7 cellular contexts compared by ENCODE assay signal in the genomic region with DNA sequence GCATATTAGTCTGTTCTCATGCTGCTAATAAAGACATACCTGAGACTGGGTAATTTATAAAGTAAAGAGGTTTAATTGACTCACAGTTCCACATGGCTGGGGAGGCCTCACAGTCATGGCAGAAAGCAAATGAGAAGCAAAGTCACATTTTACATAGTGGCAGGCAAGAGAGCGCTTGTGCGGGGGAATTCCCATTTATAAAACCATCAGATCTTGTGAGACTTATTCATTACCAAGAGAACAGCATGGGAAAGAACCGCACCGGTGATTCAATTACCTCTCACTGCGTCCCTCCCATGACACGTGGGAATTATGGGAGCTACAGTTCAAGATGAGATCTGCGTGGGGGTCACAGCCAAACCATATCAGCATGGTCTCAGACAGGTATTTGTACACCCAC.
A peak's percentile ranks its signal among the peaks of the same experiment; 100 is the strongest.
DNase-seq lines count a peak whose midpoint lies in the region; TF ChIP-seq lines count a peak whose summit lies in the region.
"Not testable (repeated sequence)": the region's sequence is repeated elsewhere in the genome, so short reads cannot be mapped to it uniquely, and the experiment has no call there.

No MANE protein-coding gene starts in this region.

- not testable (repeated sequence) for H3K79me2 ChIP-seq in OCI-LY3 (ENCODE audit: low read length)

- H3K27me3 ChIP-seq in OCI-LY3 (ENCODE audit: low read depth, low read length); effector memory CD4-positive, alpha-beta T cell (replicated peaks; ENCODE audit: control insufficient read depth, insufficient read depth, low read length, poor library complexity, severe bottlenecking): not testable (repeated sequence)

- not testable (repeated sequence) for H3K27me3 Mint-ChIP-seq in activated naive CD4-positive, alpha-beta T cell treated with anti-CD3 and anti-CD28 coated beads, Interleukin-2, amount 10 ng/mL, durations not matched to agents 7 days and 5 days

- not testable (repeated sequence) for H3K4me3 ChIP-seq in OCI-LY3 (ENCODE audit: low read length); effector memory CD4-positive, alpha-beta T cell (ENCODE audit: insufficient read depth, low read depth, low read length, poor library complexity, severe bottlenecking)

- H3K9me3 ChIP-seq in OCI-LY3 (ENCODE audit: insufficient read depth, low read length); effector memory CD4-positive, alpha-beta T cell (ENCODE audit: control insufficient read depth, low read length): not testable (repeated sequence)

- H4K20me1 ChIP-seq in OCI-LY3 (ENCODE audit: insufficient read depth, low read length): not testable (repeated sequence)

- DNase-seq in activated CD4-positive, alpha-beta T cell treated with anti-CD3 and anti-CD28 coated beads for 48 hours: peak; percentile 80
- peak; percentile 56 for DNase-seq in activated T-cell treated with anti-CD3 and anti-CD28 coated beads for 4 hours
- DNase-seq in activated naive CD4-positive, alpha-beta T cell treated with anti-CD3 and anti-CD28 coated beads, Interleukin-2, amount 10 ng/mL, durations not matched to agents 7 days and 5 days: not testable (repeated sequence)
- peak; percentile 14 to 44 (median 21) for DNase-seq in effector memory CD4-positive, alpha-beta T cell
- DNase-seq in stimulated activated CD4-positive, alpha-beta T cell treated with anti-CD3 and anti-CD28 coated beads, Interleukin-12 subunit alpha, Interleukin-12 subunit beta, amount 100 ng/mL, for 4 hours: peak; percentile 58
- peak in 2 of 3 donors; percentile 50 to 58 for DNase-seq in stimulated activated CD4-positive, alpha-beta T cell treated with anti-CD3 and anti-CD28 coated beads, TNF-alpha, amount 100 ng/mL, for 48 hours (ENCODE audit: low read depth in 3 of 3)

- not testable (repeated sequence) for H3K4me2 ChIP-seq in OCI-LY3 (ENCODE audit: low read length)

- H3K27ac Mint-ChIP-seq in activated naive CD4-positive, alpha-beta T cell treated with anti-CD3 and anti-CD28 coated beads, Interleukin-2, amount 10 ng/mL, durations not matched to agents 7 days and 5 days: peak overlapping the region; percentile 97

- H3K9ac ChIP-seq in OCI-LY3 (ENCODE audit: low read length): not testable (repeated sequence)

- peaks cover 31% of the 10 kb centered on the region for H3K36me3 Mint-ChIP-seq in activated naive CD4-positive, alpha-beta T cell treated with anti-CD3 and anti-CD28 coated beads, Interleukin-2, amount 10 ng/mL, durations not matched to agents 7 days and 5 days

- not testable (repeated sequence) for TF ChIP-seq CTCF in OCI-LY3 (IDR thresholded peaks at IDR 0.05; ENCODE audit: low read depth, low read length)

- not testable (repeated sequence) for H3K36me3 ChIP-seq in OCI-LY3 (replicated peaks; ENCODE audit: low read depth, low read length); effector memory CD4-positive, alpha-beta T cell (ENCODE audit: control insufficient read depth, insufficient read depth, low read length)

- H3K4me1 ChIP-seq in OCI-LY3 (ENCODE audit: low read length): peaks cover 25% of the 10 kb centered on the region
- H3K4me1 ChIP-seq in effector memory CD4-positive, alpha-beta T cell (ENCODE audit: control insufficient read depth, insufficient read depth, low read length, poor library complexity, severe bottlenecking): peaks cover 48% of the 10 kb centered on the region

- not testable (repeated sequence) for H3K9me3 Mint-ChIP-seq in activated naive CD4-positive, alpha-beta T cell treated with anti-CD3 and anti-CD28 coated beads, Interleukin-2, amount 10 ng/mL, durations not matched to agents 7 days and 5 days

- CTCF ChIA-PET in activated naive CD4-positive, alpha-beta T cell treated with anti-CD3 and anti-CD28 coated beads, Interleukin-2, amount 10 ng/mL, durations not matched to agents 7 days and 5 days (lab: Charles Lee): interaction anchor here (0.8 to 2.8 kb wide), 3 partner anchors 13 to 99 kb away, joined by 3 to 15 read pairs (median 6); a partner anchor contains a TSS

- peaks cover 78% of the 10 kb centered on the region for H3K4me1 Mint-ChIP-seq in activated naive CD4-positive, alpha-beta T cell treated with anti-CD3 and anti-CD28 coated beads, Interleukin-2, amount 10 ng/mL, durations not matched to agents 7 days and 5 days

- H3K4me3 Mint-ChIP-seq in activated naive CD4-positive, alpha-beta T cell treated with anti-CD3 and anti-CD28 coated beads, Interleukin-2, amount 10 ng/mL, durations not matched to agents 7 days and 5 days: not testable (repeated sequence)

- peak overlapping the region; percentile 32; the same call in 1 of the 2 replicates for H3K27ac ChIP-seq in OCI-LY3 (ENCODE audit: low read length)
- not testable (repeated sequence) for H3K27ac ChIP-seq in effector memory CD4-positive, alpha-beta T cell (ENCODE audit: insufficient read depth, low read length, poor library complexity, severe bottlenecking)

- not testable (repeated sequence) for H2AFZ ChIP-seq in OCI-LY3 (ENCODE audit: low read depth, low read length)
